ENCODE assay signal across 13 cellular contexts in genomic region chr16:27352026-27352425, GRCh38.
"Had no signal": no experiment of that assay in that cellular context is flagged by ENCODE, and none has a peak within 500 bp of the region (broad histone marks: within the 10 kb centered on the region; RNA-seq: fewer than 3 reads in every experiment).

No MANE protein-coding gene starts in this region.

- H3K27ac ChIP-seq: body of pancreas, coronary artery, gastrocnemius medialis, left ventricle myocardium inferior, parathyroid adenoma, stomach, uterus had no signal

- H3K4me1 ChIP-seq: body of pancreas, gastrocnemius medialis, uterus had no signal

- H3K9me3 Mint-ChIP-seq: neural crest cell had no signal

- ATAC-seq: body of pancreas, gastrocnemius medialis had no signal

- H3K4me3 ChIP-seq: body of pancreas, coronary artery, gastrocnemius medialis, left ventricle myocardium inferior, stomach, uterus had no signal

- DNase-seq: activated gamma-delta T cell treated with Interleukin-2 at 50 U/mL for 16 hours; body of pancreas; central memory CD4-positive, alpha-beta T cell; effector CD8-positive, alpha-beta T cell; gastrocnemius medialis; left ventricle myocardium inferior; mesenchymal stem cell; stimulated activated CD4-positive, alpha-beta T cell treated with anti-CD3 and anti-CD28 coated beads, Interleukin-2, amount 100 ng/mL, for 48 hours; stomach; uterus had no signal

- H3K4me3 Mint-ChIP-seq: neural crest cell had no signal

- H3K27me3 ChIP-seq: body of pancreas, gastrocnemius medialis, stomach, uterus had no signal

- H3K9me3 ChIP-seq: body of pancreas, gastrocnemius medialis, stomach, uterus had no signal

- H3K36me3 ChIP-seq: uterus had no signal
